Comparison of ENCODE assay signal across 2 cellular contexts in genomic region chr5:150789431-150789830, GRCh38.
A peak's percentile ranks its signal among the peaks of the same experiment; 100 is the strongest.
TF ChIP-seq lines count a peak whose summit lies in the region.

No MANE protein-coding gene starts in this region.

TF ChIP-seq in IMR-90, 13 proteins besides CTCF, POLR2A, EP300 and RAD21:
- no peak for TF ChIP-seq MXI1 (IDR thresholded peaks at IDR 0.05; ENCODE audit: borderline replicate concordance, low read depth, low read length)
- TF ChIP-seq CEBPB (IDR thresholded peaks at IDR 0.05; ENCODE audit: low read depth, low read length), result peak; percentile 27; the same call in 1 of the 2 replicates
- TF ChIP-seq SMC3 (IDR thresholded peaks at IDR 0.05; ENCODE audit: low read depth, low read length), result no peak
TF ChIP-seq in IMR-90: peak in this region for 1.

TF ChIP-seq in HEK293T, 16 proteins besides CTCF, POLR2A, EP300 and RAD21:
- TF ChIP-seq SP1 (IDR thresholded peaks at IDR 0.05), result no peak
- no peak for TF ChIP-seq ELF4 (IDR thresholded peaks at IDR 0.05)
- TF ChIP-seq FOXM1 (IDR thresholded peaks at IDR 0.05; ENCODE audit: borderline replicate concordance), result no peak
- TF ChIP-seq SUZ12 (IDR thresholded peaks at IDR 0.05), result no peak
- no peak for TF ChIP-seq TARDBP (IDR thresholded peaks at IDR 0.05)
- no peak for TF ChIP-seq HDGF (IDR thresholded peaks at IDR 0.05; ENCODE audit: borderline replicate concordance)
- TF ChIP-seq FOXK2 (IDR thresholded peaks at IDR 0.05), result no peak
- no peak for TF ChIP-seq CTBP1 (IDR thresholded peaks at IDR 0.05; ENCODE audit: borderline replicate concordance)
- TF ChIP-seq ZNF384 (IDR thresholded peaks at IDR 0.05), result no peak
- no peak for TF ChIP-seq PKNOX1 (IDR thresholded peaks at IDR 0.05)
- no peak for TF ChIP-seq NFRKB (IDR thresholded peaks at IDR 0.05)
- no peak for TF ChIP-seq L3MBTL2 (conservative IDR thresholded peaks at IDR 0.05)
- no peak for TF ChIP-seq FOXA1 (IDR thresholded peaks at IDR 0.05)
- TF ChIP-seq BHLHE40 (IDR thresholded peaks at IDR 0.05; ENCODE audit: borderline replicate concordance), result no peak
- no peak for TF ChIP-seq ARNT (IDR thresholded peaks at IDR 0.05)
